In genomic region chr5:59800375-59800893, GRCh38 we compare ENCODE assay signal across 12 cellular contexts.
A peak's percentile ranks its signal among the peaks of the same experiment; 100 is the strongest.
DNase-seq lines count a peak whose midpoint lies in the region; ATAC-seq and TF ChIP-seq lines count a peak whose summit lies in the region.
"Had no signal": no experiment of that assay in that cellular context is flagged by ENCODE, and none has a peak within 500 bp of the region (broad histone marks: within the 10 kb centered on the region; RNA-seq: fewer than 3 reads in every experiment).

No MANE protein-coding gene starts in this region.

- H3K27ac Mint-ChIP-seq in endothelial cell (ENCODE audit: unreplicated experiment): no peak overlapping the region

- no peaks in the 10 kb centered on the region for H3K36me3 Mint-ChIP-seq in endothelial cell (ENCODE audit: low read depth, unreplicated experiment)

- TF ChIP-seq CTCF in C4-2B (conservative IDR thresholded peaks at IDR 0.05) (peak; percentile 53), endothelial cell (IDR thresholded peaks at IDR 0.05; ENCODE audit: unreplicated experiment) (peak; percentile 28)

- H3K4me3 Mint-ChIP-seq in endothelial cell (ENCODE audit: unreplicated experiment): no peak overlapping the region

- no peaks in the 10 kb centered on the region for H3K27me3 Mint-ChIP-seq in endothelial cell (ENCODE audit: unreplicated experiment)

- ATAC-seq in GM19463 (IDR thresholded peaks at IDR 0.05; ENCODE audit: unreplicated experiment): peak; percentile 4
- ATAC-seq in HG03521 (IDR thresholded peaks at IDR 0.05; ENCODE audit: unreplicated experiment): peak; percentile 9

- H3K27ac ChIP-seq in C4-2B: no peak overlapping the region
- H3K27ac ChIP-seq: SJSA1 had no signal

- DNase-seq in endothelial cell (ENCODE audit: low spot score) (no peak), NCI-H1092 treated with DMSO at 0.1 percent for 48 hours (lab: John Stamatoyannopoulos, UW) (no peak), NOMO-1 treated with dmso at 0.1 percent for 144 hours (lab: John Stamatoyannopoulos, UW; ENCODE audit: unreplicated experiment) (no peak), NCI-H146 (lab: John Stamatoyannopoulos, UW) (no peak)
- DNase-seq in stimulated activated CD4-positive, alpha-beta T cell treated with anti-CD3 and anti-CD28 coated beads, Interleukin-12 subunit alpha, Interleukin-12 subunit beta, amount 100 ng/mL, for 4 hours: no peak
- DNase-seq: islet precursor cell, right lobe of liver, stomach had no signal

- H3K4me1 Mint-ChIP-seq in endothelial cell (ENCODE audit: unreplicated experiment): peaks cover 5% of the 10 kb centered on the region

- no peaks in the 10 kb centered on the region for H3K9me3 Mint-ChIP-seq in endothelial cell (ENCODE audit: unreplicated experiment)
